1 cellular context compared by ENCODE assay signal in the genomic region with DNA sequence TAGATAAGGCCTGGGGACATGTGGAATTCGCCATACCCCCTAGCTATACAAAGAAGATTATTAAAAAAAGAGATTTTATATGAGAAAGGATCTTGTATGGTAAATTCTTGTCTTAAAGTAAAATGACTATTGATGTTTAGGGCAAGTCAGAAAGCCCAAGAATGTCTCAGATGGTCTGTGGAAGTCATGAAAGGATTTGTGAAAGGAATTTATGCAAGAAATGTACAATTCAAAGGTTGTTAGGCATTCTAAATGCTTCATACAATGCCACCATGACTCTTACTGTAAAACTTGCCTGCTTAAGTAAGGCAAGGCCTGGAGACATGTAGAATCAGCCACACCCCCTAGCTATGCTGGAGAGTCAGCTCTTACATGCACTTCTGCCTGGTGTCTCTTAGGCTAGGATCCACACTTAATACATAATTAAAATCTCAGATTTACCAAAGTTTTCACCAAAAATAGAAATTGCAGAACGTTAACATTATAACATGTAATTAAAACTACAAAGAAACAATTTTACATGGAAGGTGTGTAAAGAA.
TF ChIP-seq lines count a peak whose summit lies in the region.

No MANE protein-coding gene starts in this region.

TF ChIP-seq in HepG2, 621 proteins besides CTCF, POLR2A, EP300 and RAD21:
- TF ChIP-seq, protein P1, sequence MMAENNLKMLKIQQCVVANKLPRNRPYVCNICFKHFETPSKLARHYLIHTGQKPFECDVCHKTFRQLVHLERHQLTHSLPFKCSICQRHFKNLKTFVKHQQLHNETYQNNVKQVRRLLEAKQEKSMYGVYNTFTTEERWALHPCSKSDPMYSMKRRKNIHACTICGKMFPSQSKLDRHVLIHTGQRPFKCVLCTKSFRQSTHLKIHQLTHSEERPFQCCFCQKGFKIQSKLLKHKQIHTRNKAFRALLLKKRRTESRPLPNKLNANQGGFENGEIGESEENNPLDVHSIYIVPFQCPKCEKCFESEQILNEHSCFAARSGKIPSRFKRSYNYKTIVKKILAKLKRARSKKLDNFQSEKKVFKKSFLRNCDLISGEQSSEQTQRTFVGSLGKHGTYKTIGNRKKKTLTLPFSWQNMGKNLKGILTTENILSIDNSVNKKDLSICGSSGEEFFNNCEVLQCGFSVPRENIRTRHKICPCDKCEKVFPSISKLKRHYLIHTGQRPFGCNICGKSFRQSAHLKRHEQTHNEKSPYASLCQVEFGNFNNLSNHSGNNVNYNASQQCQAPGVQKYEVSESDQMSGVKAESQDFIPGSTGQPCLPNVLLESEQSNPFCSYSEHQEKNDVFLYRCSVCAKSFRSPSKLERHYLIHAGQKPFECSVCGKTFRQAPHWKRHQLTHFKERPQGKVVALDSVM (CRISPR knock-in tag; IDR thresholded peaks at IDR 0.05) = no peak
- no peak for TF ChIP-seq EHMT2 (IDR thresholded peaks at IDR 0.05; ENCODE audit: borderline replicate concordance, low read depth, low read length)
- TF ChIP-seq CENPX (CRISPR knock-in tag; IDR thresholded peaks at IDR 0.05) = no peak
- no peak for TF ChIP-seq PCBP2 (optimal IDR thresholded peaks at IDR 0.05; ENCODE audit: low read depth, low read length, poor library complexity, severe bottlenecking)
- TF ChIP-seq NFYB (CRISPR knock-in tag; IDR thresholded peaks at IDR 0.05) = no peak
- no peak for TF ChIP-seq EED (CRISPR knock-in tag; IDR thresholded peaks at IDR 0.05)
- 0 out of 2 replicates have a peak, but pooled peaks have one; percentile 46 for TF ChIP-seq ZNF724P (CRISPR knock-in tag; IDR thresholded peaks at IDR 0.05; ENCODE audit: borderline replicate concordance)
